8 cellular contexts compared by ENCODE assay signal in the genomic region with DNA sequence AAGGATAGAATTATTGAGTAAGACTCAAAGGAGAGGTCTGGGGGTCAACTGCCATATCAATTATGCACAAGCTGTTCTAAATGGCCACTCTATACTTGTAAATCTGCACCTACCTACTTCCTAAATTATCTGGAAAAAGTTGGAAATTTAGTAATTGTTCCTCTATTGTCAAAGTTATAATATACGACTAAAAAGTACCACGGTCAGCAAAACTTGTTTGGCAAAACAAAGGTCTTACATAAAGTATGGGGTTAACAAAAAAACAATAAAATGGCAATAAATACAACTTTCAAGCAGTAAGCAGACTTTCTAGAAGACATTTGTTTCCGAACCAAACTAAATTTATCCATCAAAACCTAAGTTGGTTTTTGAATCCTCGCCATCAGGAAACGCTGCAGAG.
"Had no signal": no experiment of that assay in that cellular context is flagged by ENCODE, and none has a peak within 500 bp of the region (broad histone marks: within the 10 kb centered on the region; RNA-seq: fewer than 3 reads in every experiment).

No MANE protein-coding gene starts in this region.

- ATAC-seq: HCT116 had no signal

- H3K9me3 ChIP-seq: HAP-1 had no signal

- H3K4me1 ChIP-seq: HAP-1 had no signal

- H3K9ac ChIP-seq: GM23248 had no signal

- H3K4me3 ChIP-seq: GM23248, HAP-1 had no signal

- H3K36me3 ChIP-seq: HAP-1 had no signal

- H2AFZ ChIP-seq: GM23248 had no signal

- DNase-seq: GM23248, GOT3, H7, HFFc6, KBM-7 had no signal

- H3K27ac ChIP-seq: GM23248, HL-60 had no signal
